Comparison of ENCODE assay signal across 8 cellular contexts in genomic region chr17:76498886-76499667, GRCh38. TPM values are rescaled to one million over a fixed set of nuclear protein-coding genes. Genes with fewer than 3 reads are reported as not detected.
DNase-seq lines count a peak whose midpoint lies in the region; ATAC-seq and TF ChIP-seq lines count a peak whose summit lies in the region.

No MANE protein-coding gene starts in this region.

- no peaks in the 10 kb centered on the region for H3K9me3 Mint-ChIP-seq in activated CD4-positive, alpha-beta T cell treated with anti-CD3 and anti-CD28 coated beads for 36 hours (ENCODE audit: low read depth)

- no peaks in the 10 kb centered on the region for H3K27me3 Mint-ChIP-seq in activated CD4-positive, alpha-beta T cell treated with anti-CD3 and anti-CD28 coated beads for 36 hours
- no peaks in the 10 kb centered on the region for H3K27me3 Mint-ChIP-seq in T-helper 17 cell

- H3K4me3 Mint-ChIP-seq in activated CD4-positive, alpha-beta T cell treated with anti-CD3 and anti-CD28 coated beads for 36 hours = peak overlapping the region; percentile 87
- peak overlapping the region; percentile 88 for H3K4me3 Mint-ChIP-seq in T-helper 17 cell

- H3K9me3 ChIP-seq in T-helper 17 cell (ENCODE audit: control insufficient read depth, low read length, poor library complexity, severe bottlenecking) (no peaks in the 10 kb centered on the region), right cardiac atrium (ENCODE audit: control insufficient read depth, low read length) (no peaks in the 10 kb centered on the region), stomach (no peaks in the 10 kb centered on the region)

- POLR2A ChIA-PET in activated CD4-positive, alpha-beta T cell treated with anti-CD3 and anti-CD28 coated beads for 36 hours (lab: Charles Lee) = interaction anchor here (0.7 kb wide), 1 partner anchor 22 kb away, joined by 8 read pairs; no protein-coding TSS in a partner anchor

- in situ Hi-C loops in KBM-7 (cut with MboI; ENCODE audit: low pct_unique_long_range_greater_than_20kb, low sequenced_read_pairs) = no loop called here

- peaks cover 28% of the 10 kb centered on the region for H3K4me1 Mint-ChIP-seq in activated CD4-positive, alpha-beta T cell treated with anti-CD3 and anti-CD28 coated beads for 36 hours
- H3K4me1 Mint-ChIP-seq in T-helper 17 cell = peaks cover 26% of the 10 kb centered on the region

- H3K36me3 Mint-ChIP-seq in activated CD4-positive, alpha-beta T cell treated with anti-CD3 and anti-CD28 coated beads for 36 hours (ENCODE audit: low read depth) = peaks cover 2% of the 10 kb centered on the region
- no peaks in the 10 kb centered on the region for H3K36me3 Mint-ChIP-seq in T-helper 17 cell (ENCODE audit: low read depth)

- H3K27ac Mint-ChIP-seq in activated CD4-positive, alpha-beta T cell treated with anti-CD3 and anti-CD28 coated beads for 36 hours = peak overlapping the region; percentile 13
- peak overlapping the region; percentile 43 for H3K27ac Mint-ChIP-seq in T-helper 17 cell

- intact Hi-C loops in activated CD4-positive, alpha-beta T cell treated with anti-CD3 and anti-CD28 coated beads for 36 hours (cut with DNase I, micrococcal nuclease) = no loop called here
- intact Hi-C loops in right cardiac atrium (cut with DNase I) (no loop called here), stomach (cut with DNase I; ENCODE audit: low total_unique reads) (no loop called here)

- WGBS in right cardiac atrium = 71% methylated on average over 9 of the region's 9 CpGs
- 58 to 73% (median 68%) methylated on average over 9 of the region's 9 CpGs for WGBS in stomach, 5 donors

- H3K4me3 ChIP-seq in right cardiac atrium (ENCODE audit: low read length) = no peak overlapping the region
- H3K4me3 ChIP-seq in stomach = peak overlapping the region in 2 of 4 donors; percentile 54 to 85

- TF ChIP-seq EP300 in stomach (IDR thresholded peaks at IDR 0.05) = no peak

- TF ChIP-seq CTCF in stomach (IDR thresholded peaks at IDR 0.05) = no peak

- no peak for ATAC-seq in activated CD4-positive, alpha-beta T cell treated with anti-CD3 and anti-CD28 coated beads for 36 hours
- no peak for ATAC-seq in T-helper 17 cell
- ATAC-seq in right cardiac atrium = no peak
- no peak for ATAC-seq in HG03159 (IDR thresholded peaks at IDR 0.05; ENCODE audit: unreplicated experiment)

- peak overlapping the region; percentile 85 for H3K27ac ChIP-seq in right cardiac atrium (ENCODE audit: low read length)
- peak overlapping the region; percentile 70 to 93 (median 88) for H3K27ac ChIP-seq in stomach

- TF ChIP-seq POLR2A in stomach (IDR thresholded peaks at IDR 0.05) = no peak

- CTCF ChIA-PET in activated CD4-positive, alpha-beta T cell treated with anti-CD3 and anti-CD28 coated beads for 36 hours (lab: Charles Lee) = interaction anchor here (1.1 to 2.0 kb wide), 6 partner anchors 8 to 46 kb away, joined by 4 to 9 read pairs (median 5); partner anchors contain the start of genes AANAT and UBE2O

- H3K36me3 ChIP-seq in stomach = no peaks in the 10 kb centered on the region

- H3K27me3 ChIP-seq in right cardiac atrium (ENCODE audit: control insufficient read depth, insufficient read depth) (no peaks in the 10 kb centered on the region), stomach (no peaks in the 10 kb centered on the region)

- DNase-seq in activated CD4-positive, alpha-beta T cell treated with anti-CD3 and anti-CD28 coated beads for 36 hours = no peak
- no peak for DNase-seq in activated CD4-positive, alpha-beta T cell treated with anti-CD3 and anti-CD28 coated beads for 1 hour
- no peak for DNase-seq in T-helper 17 cell
- no peak for DNase-seq in right cardiac atrium
- DNase-seq in stomach = no peak
- DNase-seq in KBM-7 = no peak
- DNase-seq in NCI-H748 treated with DMSO at 0.1 percent for 48 hours (lab: John Stamatoyannopoulos, UW) = no peak

- H3K4me1 ChIP-seq in right cardiac atrium (ENCODE audit: control insufficient read depth, insufficient read depth, low read length) = peaks cover 23% of the 10 kb centered on the region
- peaks cover 45 to 80% (median 65%) of the 10 kb centered on the region in 4 donors for H3K4me1 ChIP-seq in stomach

RNA-seq across cellular contexts. Expression of gene RHBDF2, which starts 2.1 kb away (rescaled TPM):
- total RNA-seq in activated CD4-positive, alpha-beta T cell treated with anti-CD3 and anti-CD28 coated beads for 36 hours = 10 to 100 TPM; 23.9 to 28.4 TPM
- 10 to 100 TPM; 38.3 to 48.7 TPM for total RNA-seq in T-helper 17 cell
- total RNA-seq in right cardiac atrium = 10 to 100 TPM; 10.2 to 16.4 (median 12.8) TPM
- polyA plus RNA-seq in right cardiac atrium = 11.2 TPM
- total RNA-seq in stomach = 100 to 1,000 TPM in 2 of 5 donors, 10 to 100 TPM in 3; 16.9 to 175 (median 43.8) TPM
- 10 to 100 TPM in 1 of 3 donors, 1 to 10 TPM in 2; 4.6 to 17.5 (median 9.2) TPM for polyA plus RNA-seq in stomach

RNA-seq across cellular contexts. Expression of gene AANAT, which starts 31.7 kb away (rescaled TPM):
- total RNA-seq in activated CD4-positive, alpha-beta T cell treated with anti-CD3 and anti-CD28 coated beads for 36 hours = under 1 TPM in 1 of 2 experiments, not detected in 1; 0.16 TPM
- total RNA-seq in T-helper 17 cell (not detected), right cardiac atrium (not detected), stomach (not detected)
- polyA plus RNA-seq in right cardiac atrium (not detected), stomach (under 1 TPM in 1 of 3 donors, not detected in 2; 0.44 TPM)

RNA-seq across cellular contexts. Expression of gene CYGB, which starts 38.4 kb away (rescaled TPM):
- total RNA-seq in activated CD4-positive, alpha-beta T cell treated with anti-CD3 and anti-CD28 coated beads for 36 hours = not detected
- not detected for total RNA-seq in T-helper 17 cell
- 10 to 100 TPM; 46.6 to 83.9 (median 67.3) TPM for total RNA-seq in right cardiac atrium
- 58.7 TPM for polyA plus RNA-seq in right cardiac atrium
- total RNA-seq in stomach = 10 to 100 TPM in 3 of 5 donors, 1 to 10 TPM in 1, not detected in 1; 6.8 to 40.4 (median 28.4) TPM
- polyA plus RNA-seq in stomach = 100 to 1,000 TPM in 1 of 3 donors, 10 to 100 TPM in 1, 1 to 10 TPM in 1; 9.9 to 101 (median 65.1) TPM

RNA-seq across cellular contexts. Expression of gene PRCD, which starts 40.8 kb away (rescaled TPM):
- not detected for total RNA-seq in activated CD4-positive, alpha-beta T cell treated with anti-CD3 and anti-CD28 coated beads for 36 hours
- 1 to 10 TPM in 1 of 2 donors, not detected in 1; 1.1 TPM for total RNA-seq in T-helper 17 cell
- total RNA-seq in right cardiac atrium = 10 to 100 TPM in 3 of 4 donors, 1 to 10 TPM in 1; 6.1 to 11.6 (median 10.9) TPM
- polyA plus RNA-seq in right cardiac atrium = 9.8 TPM
- 1 to 10 TPM in 1 of 5 donors, under 1 TPM in 1, not detected in 3; 0.72 to 5.7 TPM for total RNA-seq in stomach
- 10 to 100 TPM in 1 of 3 donors, 1 to 10 TPM in 2; 3.6 to 12.2 (median 4.2) TPM for polyA plus RNA-seq in stomach

RNA-seq across cellular contexts. Expression of gene UBE2O, which starts 46.1 kb away (rescaled TPM):
- 10 to 100 TPM; 28.1 to 30.7 TPM for total RNA-seq in activated CD4-positive, alpha-beta T cell treated with anti-CD3 and anti-CD28 coated beads for 36 hours
- total RNA-seq in T-helper 17 cell (10 to 100 TPM; 29.1 to 38.9 TPM), right cardiac atrium (10 to 100 TPM; 24.2 to 37.3 (median 34.1) TPM), stomach (10 to 100 TPM in 4 of 5 donors, 1 to 10 TPM in 1; 9.9 to 32.7 (median 17.9) TPM)
- polyA plus RNA-seq in right cardiac atrium (23.0 TPM), stomach (1 to 10 TPM; 4.6 to 7.2 (median 6.1) TPM)
